In genomic region chr7:36265720-36266119, GRCh38 we compare ENCODE assay signal across 11 cellular contexts.
DNase-seq lines count a peak whose midpoint lies in the region; ATAC-seq and TF ChIP-seq lines count a peak whose summit lies in the region.
"Had no signal": no experiment of that assay in that cellular context is flagged by ENCODE, and none has a peak within 500 bp of the region (broad histone marks: within the 10 kb centered on the region; RNA-seq: fewer than 3 reads in every experiment).

No MANE protein-coding gene starts in this region.

- H3K4me1 ChIP-seq in right cardiac atrium (ENCODE audit: control insufficient read depth, insufficient read depth, low read length): peaks cover 7% of the 10 kb centered on the region
- H3K4me1 ChIP-seq in neutrophil (ENCODE audit: control insufficient read depth in 1 of 2, insufficient read depth in 1 of 2, low read depth in 1 of 2, low read length in 1 of 2): peaks cover 71 to 81% of the 10 kb centered on the region in 2 experiments
- H3K4me1 ChIP-seq in SJCRH30: no peaks in the 10 kb centered on the region

- H3K4me3 ChIP-seq in right cardiac atrium (ENCODE audit: low read length) (no peak overlapping the region), fibroblast of villous mesenchyme (ENCODE audit: low read depth, low read length) (no peak overlapping the region), neutrophil (ENCODE audit: low read depth in 1 of 2, low read length in 1 of 2) (peak overlapping the region; percentile 39 to 41), SJCRH30 (no peak overlapping the region)

- CTCF ChIA-PET in RWPE1 (lab: Yijun Ruan, JAX): no interaction called here

- H3K27me3 ChIP-seq in right cardiac atrium (ENCODE audit: control insufficient read depth, insufficient read depth): no peaks in the 10 kb centered on the region
- no peaks in the 10 kb centered on the region for H3K27me3 ChIP-seq in neutrophil
- H3K27me3 ChIP-seq in SJCRH30: peaks cover 4% of the 10 kb centered on the region; the same call in 1 of the 2 replicates

- 88% methylated on average over 5 of the region's 5 CpGs for WGBS in right cardiac atrium

- DNase-seq in Right ventricle myocardium superior: peak; percentile 60
- DNase-seq in right cardiac atrium: no peak
- peak; percentile 30 for DNase-seq in fibroblast of villous mesenchyme (ENCODE audit: low read depth)
- no peak for DNase-seq in RWPE1 (ENCODE audit: low spot score)
- no peak for DNase-seq in SJCRH30
- DNase-seq: activated CD4-positive, alpha-beta memory T cell treated with anti-CD3 and anti-CD28 coated beads for 36 hours; activated naive CD4-positive, alpha-beta T cell treated with anti-CD3 and anti-CD28 coated beads, Interleukin-2, amount 10 ng/mL, durations not matched to agents 7 days and 5 days; T-helper 2 cell had no signal

- ATAC-seq in Right ventricle myocardium superior (ENCODE audit: poor library complexity) (peak; percentile 41), right cardiac atrium (no peak), HG02885 (IDR thresholded peaks at IDR 0.05; ENCODE audit: poor library complexity, unreplicated experiment) (no peak), HG03025 (IDR thresholded peaks at IDR 0.05; ENCODE audit: low FRiP score, unreplicated experiment) (no peak)

- H3K27ac ChIP-seq in right cardiac atrium (ENCODE audit: low read length) (no peak overlapping the region), neutrophil (peak overlapping the region; percentile 95), RWPE1 (no peak overlapping the region), SJCRH30 (no peak overlapping the region)

- POLR2A ChIA-PET in RWPE1 (lab: Yijun Ruan, JAX; ENCODE audit: low non-redundant PET): no interaction called here

- intact Hi-C loops in Right ventricle myocardium superior (cut with DNase I) (no loop called here), right cardiac atrium (cut with DNase I) (no loop called here)

- no peaks in the 10 kb centered on the region for H3K36me3 ChIP-seq in neutrophil
- no peaks in the 10 kb centered on the region for H3K36me3 ChIP-seq in SJCRH30

- TF ChIP-seq CTCF in fibroblast of villous mesenchyme (IDR thresholded peaks at IDR 0.05; ENCODE audit: insufficient read depth, low read depth, low read length) (no peak), neutrophil (IDR thresholded peaks at IDR 0.05) (no peak), RWPE1 (conservative IDR thresholded peaks at IDR 0.05; ENCODE audit: low read depth) (no peak)

- H3K9me3 ChIP-seq in right cardiac atrium (ENCODE audit: control insufficient read depth, low read length): no peaks in the 10 kb centered on the region
- no peaks in the 10 kb centered on the region for H3K9me3 ChIP-seq in neutrophil
- H3K9me3 ChIP-seq in SJCRH30 (replicated peaks): 0 out of 2 replicates have a peak, but pooled peaks cover under 1% of the 10 kb centered on the region

Comparison
In these comparisons a context has a peak if more than half of its experiments do, and no peak if none do; other contexts are left out.
1. DNase-seq: peak in Right ventricle myocardium superior (single experiment) and fibroblast of villous mesenchyme (single experiment); none in right cardiac atrium (0 of 3), RWPE1 (single experiment) and SJCRH30 (0 of 2).
2. H3K4me3 ChIP-seq: peak in neutrophil (2 of 2); none in right cardiac atrium (single experiment), fibroblast of villous mesenchyme (single experiment) and SJCRH30 (single experiment).